14 cellular contexts compared by ENCODE assay signal in the genomic region with DNA sequence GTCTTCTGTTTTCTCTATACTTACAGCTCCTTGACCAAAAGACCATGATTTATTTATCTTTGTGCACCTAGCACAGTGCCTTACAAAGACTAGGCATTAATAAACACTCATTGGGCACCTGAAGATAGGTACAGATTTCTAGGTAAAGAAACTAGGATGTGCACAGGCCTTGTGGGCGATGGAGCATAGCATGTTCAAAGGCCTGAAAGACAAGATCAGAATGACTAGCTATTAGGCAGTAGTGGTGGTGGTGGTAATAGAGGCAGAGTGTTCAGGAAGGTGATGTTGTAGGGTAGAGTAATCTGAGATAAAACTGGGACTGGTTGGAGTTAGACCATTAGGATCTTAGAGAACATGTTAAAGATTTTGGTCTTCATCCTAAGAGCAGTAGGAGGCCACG. TPM values are rescaled to one million over a fixed set of nuclear protein-coding genes. Genes with fewer than 3 reads are reported as not detected.
DNase-seq lines count a peak whose midpoint lies in the region; ATAC-seq and TF ChIP-seq lines count a peak whose summit lies in the region.
"Had no signal": no experiment of that assay in that cellular context is flagged by ENCODE, and none has a peak within 500 bp of the region (broad histone marks: within the 10 kb centered on the region; RNA-seq: fewer than 3 reads in every experiment).

No MANE protein-coding gene starts in this region.

- POLR2A ChIA-PET in naive thymus-derived CD8-positive, alpha-beta T cell (lab: Charles Lee) = interaction anchor here (0.9 to 1.0 kb wide), 2 partner anchors 87 to 122 kb away, joined by 3 read pairs; no protein-coding TSS in a partner anchor
- POLR2A ChIA-PET in PC-3 (lab: Charles Lee; ENCODE audit: unreplicated experiment) = no interaction called here

- H3K27ac ChIP-seq in BLaER1 (no peak overlapping the region), Karpas-422 (ENCODE audit: low read length) (0 out of 2 replicates have a peak overlapping the region, but pooled peaks have one; percentile 20), esophagus muscularis mucosa (replicated peaks in 1 of 4) (no peak overlapping the region), PC-3 (ENCODE audit: low read length) (no peak overlapping the region)

- BruUV-seq in PC-3 (replicated peaks; lab: Mats Ljungman, UMichigan) = no TSS peak

- no peak overlapping the region for H3K9ac ChIP-seq in BLaER1
- no peak overlapping the region for H3K9ac ChIP-seq in Karpas-422 (ENCODE audit: low read length)
- no peak overlapping the region for H3K9ac ChIP-seq in PC-3 (ENCODE audit: low read length)
- H3K9ac ChIP-seq: SK-N-SH had no signal

- TF ChIP-seq CTCF in GM12865 (IDR thresholded peaks at IDR 0.05; ENCODE audit: insufficient read depth, low read depth, low read length, missing control alignments) (no peak), esophagus muscularis mucosa (IDR thresholded peaks at IDR 0.05) (no peak), PC-3 (conservative IDR thresholded peaks at IDR 0.05; ENCODE audit: low read depth, low read length) (no peak)

- no peak for TF ChIP-seq POLR2A in esophagus muscularis mucosa (IDR thresholded peaks at IDR 0.05; ENCODE audit: low read depth)

- peaks cover 13% of the 10 kb centered on the region; the same call in 1 of the 2 replicates for H3K9me3 ChIP-seq in BLaER1
- no peaks in the 10 kb centered on the region for H3K9me3 ChIP-seq in Karpas-422 (ENCODE audit: low read length)
- H3K9me3 ChIP-seq in esophagus muscularis mucosa = no peaks in the 10 kb centered on the region
- H3K9me3 ChIP-seq in PC-3 (ENCODE audit: low read length) = no peaks in the 10 kb centered on the region
- H3K9me3 ChIP-seq: BE2C, HAP-1, SK-N-SH had no signal

- H3K27me3 ChIP-seq in BLaER1 = no peaks in the 10 kb centered on the region
- H3K27me3 ChIP-seq in Karpas-422 (ENCODE audit: low read length) = no peaks in the 10 kb centered on the region
- no peaks in the 10 kb centered on the region for H3K27me3 ChIP-seq in esophagus muscularis mucosa
- no peaks in the 10 kb centered on the region for H3K27me3 ChIP-seq in PC-3 (ENCODE audit: low read length)

- H3K36me3 ChIP-seq in BLaER1 (peaks cover 21% of the 10 kb centered on the region), Karpas-422 (ENCODE audit: insufficient read depth, low read length) (no peaks in the 10 kb centered on the region), esophagus muscularis mucosa (no peaks in the 10 kb centered on the region), PC-3 (ENCODE audit: low read depth, low read length) (no peaks in the 10 kb centered on the region)
- H3K36me3 ChIP-seq: BE2C, HAP-1 had no signal

- peaks cover 0 to 6% (median 0%) of the 10 kb centered on the region in 9 donors for H3K9me3 Mint-ChIP-seq in naive thymus-derived CD8-positive, alpha-beta T cell

- H3K36me3 Mint-ChIP-seq in naive thymus-derived CD8-positive, alpha-beta T cell = peaks cover 0 to 4% (median 0%) of the 10 kb centered on the region in 3 donors

- H3K4me1 Mint-ChIP-seq in naive thymus-derived CD8-positive, alpha-beta T cell = peaks cover 24 to 48% (median 44%) of the 10 kb centered on the region in 4 donors

- H3K27me3 Mint-ChIP-seq in naive thymus-derived CD8-positive, alpha-beta T cell = peaks cover 0 to 1% (median 0%) of the 10 kb centered on the region in 5 donors

- peak overlapping the region in 8 of 10 donors; percentile 22 to 98 (median 80) for H3K27ac Mint-ChIP-seq in naive thymus-derived CD8-positive, alpha-beta T cell
- H3K27ac Mint-ChIP-seq: T-helper 1 cell treated with Interleukin-12 subunit alpha and Interleukin-12 subunit beta and Interleukin-4 antibody, amounts not matched to agents 30 μg/mL and 1 μg/mL, for 36 hours had no signal

- peak overlapping the region; percentile 14; the same call in 1 of the 2 replicates for H3K4me2 ChIP-seq in BLaER1
- H3K4me2 ChIP-seq in Karpas-422 (ENCODE audit: low read depth, low read length, poor library complexity, severe bottlenecking) = no peak overlapping the region
- H3K4me2 ChIP-seq in PC-3 (ENCODE audit: low read length) = no peak overlapping the region
- H3K4me2 ChIP-seq: SK-N-SH had no signal

- no peak overlapping the region for H3K4me3 ChIP-seq in BLaER1
- H3K4me3 ChIP-seq in GM12865 (ENCODE audit: low read depth, low read length) = no peak overlapping the region
- no peak overlapping the region for H3K4me3 ChIP-seq in Karpas-422 (ENCODE audit: low read length)
- H3K4me3 ChIP-seq in esophagus muscularis mucosa = no peak overlapping the region
- no peak overlapping the region for H3K4me3 ChIP-seq in PC-3 (ENCODE audit: low read length)
- H3K4me3 ChIP-seq: HAP-1 had no signal

- H3K4me1 ChIP-seq in BLaER1 = peaks cover 50% of the 10 kb centered on the region
- H3K4me1 ChIP-seq in Karpas-422 (ENCODE audit: low read length) = peaks cover 39% of the 10 kb centered on the region
- H3K4me1 ChIP-seq in esophagus muscularis mucosa = peaks cover 29 to 44% (median 32%) of the 10 kb centered on the region in 4 donors
- no peaks in the 10 kb centered on the region for H3K4me1 ChIP-seq in PC-3 (ENCODE audit: insufficient read depth, low read length)
- H3K4me1 ChIP-seq: BE2C had no signal

- H3K79me2 ChIP-seq in Karpas-422 (ENCODE audit: low read length) (0 out of 2 replicates have a peak, but pooled peaks cover 2% of the 10 kb centered on the region), PC-3 (ENCODE audit: low read length) (no peaks in the 10 kb centered on the region)

- H2AFZ ChIP-seq in Karpas-422 (ENCODE audit: low read length) (no peak overlapping the region), PC-3 (ENCODE audit: low read length) (no peak overlapping the region)

- ATAC-seq in naive thymus-derived CD8-positive, alpha-beta T cell = no peak
- no peak for ATAC-seq in PC-3
- ATAC-seq: Panc1 had no signal

- no peaks in the 10 kb centered on the region for H3F3A ChIP-seq in PC-3 (ENCODE audit: low read length, unreplicated experiment)

- intact Hi-C loops in esophagus muscularis mucosa (cut with DNase I) (loop anchor here (5.0 kb wide), 1 partner anchor 36 kb away; no protein-coding TSS in a partner anchor), PC-3 (cut with micrococcal nuclease) (no loop called here)

- H4K20me1 ChIP-seq in BLaER1 = no peaks in the 10 kb centered on the region
- H4K20me1 ChIP-seq in Karpas-422 (ENCODE audit: insufficient read depth, low read depth, low read length) = no peaks in the 10 kb centered on the region
- no peaks in the 10 kb centered on the region for H4K20me1 ChIP-seq in PC-3 (ENCODE audit: low read length)

- no peak for TF ChIP-seq EP300 in esophagus muscularis mucosa (IDR thresholded peaks at IDR 0.05)

- H3K9me2 ChIP-seq in Karpas-422 (replicated peaks; ENCODE audit: insufficient read depth, low read length) (no peaks in the 10 kb centered on the region), PC-3 (replicated peaks; ENCODE audit: low read length) (no peaks in the 10 kb centered on the region)
- H3K9me2 ChIP-seq: SK-N-SH had no signal

- peak overlapping the region in 2 of 10 donors; percentile 26 to 27 for H3K4me3 Mint-ChIP-seq in naive thymus-derived CD8-positive, alpha-beta T cell
- H3K4me3 Mint-ChIP-seq: T-helper 1 cell treated with Interleukin-12 subunit alpha and Interleukin-12 subunit beta and Interleukin-4 antibody, amounts not matched to agents 30 μg/mL and 1 μg/mL, for 36 hours had no signal

- peak; percentile 51 for DNase-seq in GM12865 (ENCODE audit: low read depth)
- DNase-seq in Karpas-422 = no peak
- DNase-seq in naive thymus-derived CD8-positive, alpha-beta T cell = no peak
- no peak for DNase-seq in esophagus muscularis mucosa (ENCODE audit: extremely low spot score)
- DNase-seq in NCI-H146 (lab: John Stamatoyannopoulos, UW) = no peak
- no peak for DNase-seq in PC-3
- DNase-seq: BE2C, NCI-H1048, NCI-H187, SK-N-SH had no signal

- CTCF ChIA-PET in PC-3 (lab: Charles Lee) = no interaction called here

- 95% methylated on average over 2 of the region's 2 CpGs for WGBS in esophagus muscularis mucosa

RNA-seq across cellular contexts. Expression of gene TXLNB, which starts 3.9 kb away (rescaled TPM):
- 14.6 and 16.3 TPM in 2 replicates for total RNA-seq in Karpas-422 (2014; rRNA removed; shearing (Covaris generic); ENCODE audit: low replicate concordance)
- total RNA-seq in naive thymus-derived CD8-positive, alpha-beta T cell = 1 to 10 TPM in 1 of 2 experiments, under 1 TPM in 1; 0.96 to 1.7 TPM
- polyA plus RNA-seq in naive thymus-derived CD8-positive, alpha-beta T cell = under 1 TPM in 2 of 3 donors, not detected in 1; 0.11 to 0.65 TPM
- 1 to 10 TPM; 2.1 to 5.7 (median 2.9) TPM for total RNA-seq in esophagus muscularis mucosa
- 0.22 TPM in 1 of 2 replicates, not detected in the other for total RNA-seq in PC-3 (2014; rRNA removed)
